Comparison of ENCODE assay signal across 31 cellular contexts in genomic region chr2:226057365-226057764, GRCh38.
"Had no signal": no experiment of that assay in that cellular context is flagged by ENCODE, and none has a peak within 500 bp of the region (broad histone marks: within the 10 kb centered on the region; RNA-seq: fewer than 3 reads in every experiment).

No MANE protein-coding gene starts in this region.

- H3K9me3 ChIP-seq: ascending aorta had no signal

- H3K4me3 ChIP-seq: ascending aorta, cardiac muscle cell had no signal

- ATAC-seq: activated CD8-positive, alpha-beta T cell treated with anti-CD3 and anti-CD28 coated beads for 36 hours; activated T-cell treated with anti-CD3 and anti-CD28 coated beads, Interleukin-2, amount 50 U/mL, for 72 hours; activated T-helper 17 cell treated with anti-CD3 and anti-CD28 coated beads, Interleukin-2, amount 50 U/mL, for 72 hours had no signal

- H3K27ac ChIP-seq: ascending aorta, cardiac muscle cell, VCaP had no signal

- H3K4me1 ChIP-seq: ascending aorta had no signal

- H3K36me3 ChIP-seq: ascending aorta, cardiac muscle cell had no signal

- DNase-seq: activated B cell treated with CpG ODN at 0.5 μM for 24 hours; activated CD4-positive, alpha-beta T cell treated with anti-CD3 and anti-CD28 coated beads for 4 hours; activated CD4-positive, CD25-positive, alpha-beta regulatory T cell treated with anti-CD3 and anti-CD28 coated beads, Interleukin-2, amount 50 U/mL, for 72 hours; activated CD8-positive, alpha-beta T cell treated with anti-CD3 and anti-CD28 coated beads for 36 hours; activated effector memory CD4-positive, alpha-beta T cell treated with anti-CD3 and anti-CD28 coated beads, Interleukin-2, amount 50 U/mL, for 16 hours; activated naive CD4-positive, alpha-beta T cell treated with Interleukin-2 at 50 U/mL for 16 hours; activated naive CD8-positive, alpha-beta T cell treated with anti-CD3 and anti-CD28 coated beads, Interleukin-2, amount 10 ng/mL, durations not matched to agents 7 days and 5 days; activated T-cell treated with anti-CD3 and anti-CD28 coated beads, Interleukin-2, amount 50 U/mL, for 1 hour; activated T-cell treated with anti-CD3 and anti-CD28 coated beads, Interleukin-2, amount 50 U/mL, for 72 hours; amygdala; Karpas-422; NCI-H1092; NCI-H1417; NCI-H146; NCI-H187; NCI-H2081; NCI-H2171 treated with DMSO at 0.1 percent for 48 hours; NCI-H2227 treated with DMSO at 0.1 percent for 48 hours; NCI-H446 treated with DMSO at 0.1 percent for 48 hours; NCI-H524; NCI-H69; NK-92 treated with Interleukin-12 subunit alpha and Interleukin-12 subunit beta, amount 100 ng/mL, for 24 hours; Right ventricle myocardium superior; SW 1271; T-helper 1 cell; T-helper 2 cell; T-helper 9 cell had no signal

- H3K27me3 ChIP-seq: ascending aorta, cardiac muscle cell had no signal
